Comparison of ENCODE assay signal across 26 cellular contexts in genomic region chr3:46270474-46270873, GRCh38. TPM values are rescaled to one million over a fixed set of nuclear protein-coding genes. Genes with fewer than 3 reads are reported as not detected.
"Had no signal": no experiment of that assay in that cellular context is flagged by ENCODE, and none has a peak within 500 bp of the region (broad histone marks: within the 10 kb centered on the region; RNA-seq: fewer than 3 reads in every experiment).

No MANE protein-coding gene starts in this region.

- ATAC-seq: HepG2 had no signal

- FAIRE-seq: HepG2, RCC 7860 had no signal

- H3K27ac ChIP-seq: SJSA1, SK-N-MC had no signal

- H3K9me3 ChIP-seq: MG63, SJSA1 had no signal

- H3K36me3 ChIP-seq: MG63, SJSA1 had no signal

- H3K27me3 ChIP-seq: MG63, SJSA1 had no signal

- H3K4me3 ChIP-seq: MG63, SJSA1, SK-N-MC had no signal

- DNase-seq: IMR-90, Karpas-422, KG1, MG63, NCI-H1092, NCI-H1105 treated with DMSO at 0.1 percent for 48 hours, NCI-H1417 treated with DMSO at 0.1 percent for 48 hours, NCI-H146, NCI-H1694 treated with DMSO at 0.1 percent for 48 hours, NCI-H1930, NCI-H2081, NCI-H2107, NCI-H226, NCI-H446, NCI-H510A, NCI-H524 treated with DMSO at 0.1 percent for 48 hours, NCI-H69, NCI-H774, Right ventricle myocardium superior, RPMI8226, SIG-M5 had no signal

RNA-seq across cellular contexts. Expression of gene CCR3, which starts 28.2 kb away (rescaled TPM):
- total RNA-seq: HepG2, HT1080, IMR-90, Right ventricle myocardium superior had no signal
- polyA plus RNA-seq: HepG2, IMR-90 had no signal
